In the genomic region with DNA sequence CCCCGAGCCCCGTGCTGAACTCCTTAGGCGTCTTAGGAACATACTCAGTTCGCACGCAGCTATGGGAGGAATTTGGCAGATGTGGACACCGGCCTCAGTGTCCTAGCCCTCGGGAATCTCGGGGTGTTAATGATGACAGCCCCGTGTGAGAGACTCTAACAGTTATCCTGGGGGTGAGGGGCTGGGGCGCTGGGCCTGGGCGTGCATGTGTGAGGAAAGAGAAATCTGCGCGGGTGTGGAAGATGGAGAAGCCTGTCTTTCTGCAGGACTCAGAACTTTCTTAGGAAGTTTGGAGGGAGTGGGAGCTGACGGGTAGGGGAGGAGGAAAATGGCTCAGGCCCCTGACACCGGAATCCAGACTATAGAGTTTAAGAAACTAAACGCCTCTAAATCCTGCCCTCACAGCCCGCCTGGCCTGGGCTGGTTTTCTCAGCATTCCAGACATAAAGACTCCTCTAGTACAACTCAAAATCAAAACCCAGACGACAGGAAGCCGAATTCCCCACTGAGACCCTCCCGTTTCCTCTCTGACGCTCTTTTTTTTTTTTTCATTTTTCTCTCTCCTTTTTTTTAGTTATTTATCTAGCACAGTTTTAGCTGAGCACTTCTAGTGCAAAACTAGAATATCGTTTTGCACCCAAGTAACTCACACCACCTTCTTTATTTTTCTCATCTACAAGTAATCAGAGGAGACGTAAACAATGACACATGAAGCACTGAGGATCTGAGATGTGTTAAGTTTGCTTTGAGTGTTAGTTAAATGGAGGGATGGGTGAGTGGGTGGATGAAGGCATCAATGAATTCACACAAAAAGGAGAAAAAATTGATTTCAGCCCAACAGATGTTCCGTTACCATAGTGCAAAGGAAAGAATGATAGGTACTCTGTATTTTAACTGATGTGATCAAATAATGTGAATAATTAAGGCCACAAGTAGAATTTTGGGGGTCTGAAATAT, we compare ENCODE assay signal across 10 cellular contexts. TPM values are rescaled to one million over a fixed set of nuclear protein-coding genes. Genes with fewer than 3 reads are reported as not detected.
DNase-seq lines count a peak whose midpoint lies in the region; ATAC-seq, FAIRE-seq and TF ChIP-seq lines count a peak whose summit lies in the region.
"Had no signal": no experiment of that assay in that cellular context is flagged by ENCODE, and none has a peak within 500 bp of the region (broad histone marks: within the 10 kb centered on the region; RNA-seq: fewer than 3 reads in every experiment).

No MANE protein-coding gene starts in this region.

- DNase-seq in activated CD8-positive, alpha-beta T cell treated with anti-CD3 and anti-CD28 coated beads for 36 hours: no peak
- DNase-seq in activated CD8-positive, alpha-beta T cell treated with anti-CD3 and anti-CD28 coated beads, Interleukin-2, amount 10 ng/mL, durations not matched to agents 7 days and 5 days: no peak
- no peak for DNase-seq in colonic mucosa
- no peak for DNase-seq in memory B cell (ENCODE audit: low spot score in 2 of 2)
- no peak for DNase-seq in upper lobe of right lung
- no peak for DNase-seq in GM12891 (ENCODE audit: insufficient read length, low spot score)
- DNase-seq in NCI-H146 (lab: John Stamatoyannopoulos, UW): no peak
- no peak for DNase-seq in NCI-H2227 treated with DMSO at 0.1 percent for 48 hours (lab: John Stamatoyannopoulos, UW)

- H3K4me1 ChIP-seq in colonic mucosa (no peaks in the 10 kb centered on the region), upper lobe of right lung (peaks cover 8% of the 10 kb centered on the region)

- no peaks in the 10 kb centered on the region for H3K9me3 Mint-ChIP-seq in activated CD8-positive, alpha-beta T cell treated with anti-CD3 and anti-CD28 coated beads for 36 hours
- H3K9me3 Mint-ChIP-seq in activated CD8-positive, alpha-beta T cell treated with anti-CD3 and anti-CD28 coated beads, Interleukin-2, amount 10 ng/mL, durations not matched to agents 7 days and 5 days (ENCODE audit: insufficient read depth): no peaks in the 10 kb centered on the region
- no peaks in the 10 kb centered on the region for H3K9me3 Mint-ChIP-seq in memory B cell

- no peak for TF ChIP-seq POLR2A in GM12891 (IDR thresholded peaks at IDR 0.05; ENCODE audit: low read depth, low read length)

- H3K4me1 Mint-ChIP-seq in activated CD8-positive, alpha-beta T cell treated with anti-CD3 and anti-CD28 coated beads for 36 hours (ENCODE audit: low read depth): peaks cover 40% of the 10 kb centered on the region
- H3K4me1 Mint-ChIP-seq in activated CD8-positive, alpha-beta T cell treated with anti-CD3 and anti-CD28 coated beads, Interleukin-2, amount 10 ng/mL, durations not matched to agents 7 days and 5 days (ENCODE audit: low read depth): peaks cover 27% of the 10 kb centered on the region
- H3K4me1 Mint-ChIP-seq in memory B cell: peaks cover 41% of the 10 kb centered on the region

- TF ChIP-seq CTCF in activated CD8-positive, alpha-beta T cell treated with anti-CD3 and anti-CD28 coated beads for 36 hours (IDR thresholded peaks at IDR 0.05): no peak
- TF ChIP-seq CTCF in colonic mucosa (IDR thresholded peaks at IDR 0.05) (no peak), upper lobe of right lung (IDR thresholded peaks at IDR 0.05) (no peak)

- H3K36me3 Mint-ChIP-seq in activated CD8-positive, alpha-beta T cell treated with anti-CD3 and anti-CD28 coated beads for 36 hours (ENCODE audit: low read depth): no peaks in the 10 kb centered on the region
- no peaks in the 10 kb centered on the region for H3K36me3 Mint-ChIP-seq in activated CD8-positive, alpha-beta T cell treated with anti-CD3 and anti-CD28 coated beads, Interleukin-2, amount 10 ng/mL, durations not matched to agents 7 days and 5 days (ENCODE audit: low read depth)
- H3K36me3 Mint-ChIP-seq in memory B cell: no peaks in the 10 kb centered on the region

- intact Hi-C loops in activated CD8-positive, alpha-beta T cell treated with anti-CD3 and anti-CD28 coated beads for 36 hours (cut with micrococcal nuclease): no loop called here
- intact Hi-C loops in colonic mucosa (cut with DNase I) (no loop called here), upper lobe of right lung (cut with DNase I) (no loop called here)

- H3K9me3 ChIP-seq in colonic mucosa (no peaks in the 10 kb centered on the region), upper lobe of right lung (no peaks in the 10 kb centered on the region)

- H3K27ac ChIP-seq in colonic mucosa (peak overlapping the region; percentile 87), upper lobe of right lung (peak overlapping the region; percentile 81)

- H3K36me3 ChIP-seq in colonic mucosa: no peaks in the 10 kb centered on the region
- H3K36me3 ChIP-seq in upper lobe of right lung: no peaks in the 10 kb centered on the region

- CTCF ChIA-PET in activated CD8-positive, alpha-beta T cell treated with anti-CD3 and anti-CD28 coated beads for 36 hours (lab: Charles Lee): interaction anchor here (1.0 to 1.8 kb wide), 2 partner anchors 12 to 17 kb away, joined by 3 to 6 read pairs; no protein-coding TSS in a partner anchor
- CTCF ChIA-PET in activated CD8-positive, alpha-beta T cell treated with anti-CD3 and anti-CD28 coated beads, Interleukin-2, amount 10 ng/mL, durations not matched to agents 7 days and 5 days (lab: Charles Lee): no interaction called here

- POLR2A ChIA-PET in activated CD8-positive, alpha-beta T cell treated with anti-CD3 and anti-CD28 coated beads for 36 hours (lab: Charles Lee): interaction anchor here (1.2 to 6.3 kb wide), 2 partner anchors 17 to 130 kb away, joined by 3 to 45 read pairs; no protein-coding TSS in a partner anchor
- POLR2A ChIA-PET in activated CD8-positive, alpha-beta T cell treated with anti-CD3 and anti-CD28 coated beads, Interleukin-2, amount 10 ng/mL, durations not matched to agents 7 days and 5 days (lab: Charles Lee): interaction anchor here (2.8 to 4.0 kb wide), 2 partner anchors 17 kb away, joined by 10 to 24 read pairs; no protein-coding TSS in a partner anchor

- peak overlapping the region; percentile 59 for H3K4me3 ChIP-seq in colonic mucosa
- peak overlapping the region; percentile 63 for H3K4me3 ChIP-seq in upper lobe of right lung

- H3K27ac Mint-ChIP-seq in activated CD8-positive, alpha-beta T cell treated with anti-CD3 and anti-CD28 coated beads for 36 hours: no peak overlapping the region
- no peak overlapping the region for H3K27ac Mint-ChIP-seq in activated CD8-positive, alpha-beta T cell treated with anti-CD3 and anti-CD28 coated beads, Interleukin-2, amount 10 ng/mL, durations not matched to agents 7 days and 5 days
- peak overlapping the region; percentile 87 for H3K27ac Mint-ChIP-seq in memory B cell

- peaks cover 33% of the 10 kb centered on the region for H3K27me3 Mint-ChIP-seq in activated CD8-positive, alpha-beta T cell treated with anti-CD3 and anti-CD28 coated beads for 36 hours
- H3K27me3 Mint-ChIP-seq in activated CD8-positive, alpha-beta T cell treated with anti-CD3 and anti-CD28 coated beads, Interleukin-2, amount 10 ng/mL, durations not matched to agents 7 days and 5 days (ENCODE audit: low read depth): peaks cover 44% of the 10 kb centered on the region
- no peaks in the 10 kb centered on the region for H3K27me3 Mint-ChIP-seq in memory B cell

- ATAC-seq in activated CD8-positive, alpha-beta T cell treated with anti-CD3 and anti-CD28 coated beads for 36 hours: peak; percentile 12
- no peak for ATAC-seq in activated CD8-positive, alpha-beta T cell treated with anti-CD3 and anti-CD28 coated beads, Interleukin-2, amount 10 ng/mL, durations not matched to agents 7 days and 5 days
- ATAC-seq in memory B cell (ENCODE audit: low read depth): peak; percentile 3
- no peak for ATAC-seq in upper lobe of right lung

- peak overlapping the region; percentile 80 to 82 for H3K9ac ChIP-seq in colonic mucosa (ENCODE audit: low read depth in 2 of 2, low read length in 2 of 2)

- FAIRE-seq in GM12891 (lab: Jason Lieb, UNC): no peak

- H3K27me3 ChIP-seq in colonic mucosa (no peaks in the 10 kb centered on the region), upper lobe of right lung (no peaks in the 10 kb centered on the region)

- peak overlapping the region; percentile 54 for H3K4me3 Mint-ChIP-seq in activated CD8-positive, alpha-beta T cell treated with anti-CD3 and anti-CD28 coated beads for 36 hours
- no peak overlapping the region for H3K4me3 Mint-ChIP-seq in activated CD8-positive, alpha-beta T cell treated with anti-CD3 and anti-CD28 coated beads, Interleukin-2, amount 10 ng/mL, durations not matched to agents 7 days and 5 days
- peak overlapping the region; percentile 85 for H3K4me3 Mint-ChIP-seq in memory B cell

TF ChIP-seq in GM12891, 5 proteins besides CTCF, POLR2A, EP300 and RAD21:
- TF ChIP-seq POLR2AphosphoS5 (IDR thresholded peaks at IDR 0.05; ENCODE audit: low read depth, low read length) (no peak), PAX5 (IDR thresholded peaks at IDR 0.05; ENCODE audit: insufficient read depth, low read length, severe bottlenecking) (no peak), TAF1 (IDR thresholded peaks at IDR 0.05; ENCODE audit: low read depth, low read length) (no peak), SPI1 (IDR thresholded peaks at IDR 0.05; ENCODE audit: low read depth, low read length) (no peak), POU2F2 (IDR thresholded peaks at IDR 0.05; ENCODE audit: low read depth, low read length) (no peak)

RNA-seq across cellular contexts. Expression of a gene that starts 1.2 kb away (rescaled TPM):
- total RNA-seq in activated CD8-positive, alpha-beta T cell treated with anti-CD3 and anti-CD28 coated beads for 36 hours: 1 to 10 TPM in 1 of 2 experiments, under 1 TPM in 1; 0.63 to 1.0 TPM
- under 1 TPM; 0.37 to 0.40 TPM for total RNA-seq in activated CD8-positive, alpha-beta T cell treated with anti-CD3 and anti-CD28 coated beads, Interleukin-2, amount 10 ng/mL, durations not matched to agents 7 days and 5 days
- 10 to 100 TPM in 1 of 2 donors, 1 to 10 TPM in 1; 8.2 to 17.8 TPM for total RNA-seq in colonic mucosa
- total RNA-seq in upper lobe of right lung: 6.4 TPM
- 17.0 TPM for polyA plus RNA-seq in GM12891 (2012; ENCODE audit: low read depth, missing spikeins)
- total RNA-seq: dermis microvascular lymphatic vessel endothelial cell had no signal

RNA-seq across cellular contexts. Expression of a gene that starts 29.7 kb away (rescaled TPM):
- under 1 TPM in 1 of 2 experiments, not detected in 1; 0.40 TPM for total RNA-seq in activated CD8-positive, alpha-beta T cell treated with anti-CD3 and anti-CD28 coated beads for 36 hours
- not detected for total RNA-seq in activated CD8-positive, alpha-beta T cell treated with anti-CD3 and anti-CD28 coated beads, Interleukin-2, amount 10 ng/mL, durations not matched to agents 7 days and 5 days
- total RNA-seq in colonic mucosa (1 to 10 TPM; 1.3 to 3.9 TPM), upper lobe of right lung (1.1 TPM)
- 2.6 TPM for polyA plus RNA-seq in GM12891 (2012; ENCODE audit: low read depth, missing spikeins)
- total RNA-seq: dermis microvascular lymphatic vessel endothelial cell had no signal
- polyA plus RNA-seq: BJ had no signal

Comparison
In these comparisons a context has a peak if more than half of its experiments do, and no peak if none do; other contexts are left out.
1. ATAC-seq: peak in activated CD8-positive, alpha-beta T cell treated with anti-CD3 and anti-CD28 coated beads for 36 hours (single experiment) and memory B cell (single experiment); none in activated CD8-positive, alpha-beta T cell treated with anti-CD3 and anti-CD28 coated beads, Interleukin-2, amount 10 ng/mL, durations not matched to agents 7 days and 5 days (single experiment) and upper lobe of right lung (single experiment).